In the genomic region with DNA sequence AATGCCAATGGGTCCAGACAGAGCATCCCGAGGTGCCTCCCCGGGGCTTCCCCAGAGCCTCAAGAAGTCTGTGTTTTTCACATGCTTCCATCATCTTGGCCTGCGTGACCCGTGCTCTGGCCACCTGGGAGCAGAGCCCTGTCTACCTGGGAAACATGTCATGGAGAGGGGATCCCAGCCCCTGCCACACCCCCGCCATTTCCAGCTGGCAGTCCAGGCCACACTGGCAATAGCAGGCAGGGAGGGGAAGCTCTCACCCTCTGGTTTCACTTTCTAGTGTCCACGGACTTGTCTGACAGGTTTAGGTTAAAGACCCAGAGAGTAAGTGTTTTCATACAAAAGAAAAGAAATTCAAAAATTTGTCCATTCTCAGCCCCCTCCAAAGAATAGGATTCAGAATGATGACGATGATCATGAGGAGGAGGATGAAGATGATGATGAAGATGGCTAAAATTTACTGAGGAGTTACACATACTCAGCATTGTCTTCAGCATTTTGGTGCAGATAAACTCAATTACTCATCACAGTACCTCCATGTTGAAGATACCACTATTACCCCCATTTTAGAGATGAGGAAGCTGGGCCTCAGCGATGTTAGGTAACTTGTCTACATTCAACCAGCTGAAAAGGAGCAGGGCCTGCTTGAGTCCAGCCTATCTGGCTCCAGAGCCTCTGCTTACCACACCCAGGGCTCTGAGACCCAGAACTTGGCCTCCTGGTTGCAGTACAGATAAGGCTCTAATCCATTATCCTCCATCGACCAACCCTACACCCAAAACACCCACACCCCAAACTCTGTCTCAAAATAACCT, we compare ENCODE assay signal across 15 cellular contexts. TPM values are rescaled to one million over a fixed set of nuclear protein-coding genes. Genes with fewer than 3 reads are reported as not detected.
DNase-seq lines count a peak whose midpoint lies in the region; ATAC-seq and TF ChIP-seq lines count a peak whose summit lies in the region.
"Had no signal": no experiment of that assay in that cellular context is flagged by ENCODE, and none has a peak within 500 bp of the region (broad histone marks: within the 10 kb centered on the region; RNA-seq: fewer than 3 reads in every experiment).

No MANE protein-coding gene starts in this region.

- TF ChIP-seq CTCF in colonic mucosa (IDR thresholded peaks at IDR 0.05) (no peak), mucosa of descending colon (IDR thresholded peaks at IDR 0.05) (no peak)

- no peaks in the 10 kb centered on the region for H3K27me3 ChIP-seq in HUES6 (ENCODE audit: control insufficient read depth, insufficient read depth, low read length)
- no peaks in the 10 kb centered on the region for H3K27me3 ChIP-seq in colonic mucosa

- H3K9ac ChIP-seq in HUES6 (ENCODE audit: low read length) (no peak overlapping the region), colonic mucosa (ENCODE audit: low read depth in 2 of 2, low read length in 2 of 2) (peak overlapping the region; percentile 26 to 35)

- DNase-seq in ACHN = peak; percentile 19
- peak; percentile 76 for DNase-seq in colonic mucosa
- DNase-seq in mucosa of descending colon = peak; percentile 68 to 74 (median 71)
- DNase-seq in stimulated activated CD4-positive, alpha-beta T cell treated with anti-CD3 and anti-CD28 coated beads, Interleukin-1b, Interleukin-23, amount 100 ng/mL, for 48 hours = no peak
- DNase-seq in NCI-H146 treated with DMSO at 0.1 percent for 48 hours (lab: John Stamatoyannopoulos, UW; ENCODE audit: unreplicated experiment) = no peak
- DNase-seq in cortex of kidney (lab: John Stamatoyannopoulos, UW) = no peak
- DNase-seq: activated CD8-positive, alpha-beta T cell treated with anti-CD3 and anti-CD28 coated beads, Interleukin-2, amount 10 ng/mL, durations not matched to agents 7 days and 5 days; activated naive CD4-positive, alpha-beta T cell treated with anti-CD3 and anti-CD28 coated beads, Interleukin-2, amount 10 ng/mL, durations not matched to agents 7 days and 5 days; foreskin fibroblast; NCI-H1436; psoas muscle; T-cell had no signal

- H3K4me1 ChIP-seq in HUES6 (ENCODE audit: control insufficient read depth, insufficient read depth, low read length) = peaks cover 30% of the 10 kb centered on the region
- H3K4me1 ChIP-seq in colonic mucosa = peaks cover 6% of the 10 kb centered on the region
- peaks cover 28% of the 10 kb centered on the region for H3K4me1 ChIP-seq in mucosa of descending colon (ENCODE audit: low read depth)
- H3K4me1 ChIP-seq: psoas muscle had no signal

- H3K9me3 ChIP-seq in HUES6 (ENCODE audit: control insufficient read depth, insufficient read depth, low read depth, low read length) = no peaks in the 10 kb centered on the region
- H3K9me3 ChIP-seq in colonic mucosa = no peaks in the 10 kb centered on the region
- H3K9me3 ChIP-seq in mucosa of descending colon = no peaks in the 10 kb centered on the region
- H3K9me3 ChIP-seq: psoas muscle, thoracic aorta had no signal

- 0 out of 2 replicates have a peak, but pooled peaks cover 5% of the 10 kb centered on the region for H3K36me3 ChIP-seq in HUES6 (ENCODE audit: control insufficient read depth, insufficient read depth, low read length)
- H3K36me3 ChIP-seq in colonic mucosa = no peaks in the 10 kb centered on the region
- no peaks in the 10 kb centered on the region for H3K36me3 ChIP-seq in mucosa of descending colon (ENCODE audit: low read depth)

- intact Hi-C loops in colonic mucosa (cut with DNase I) (no loop called here), mucosa of descending colon (cut with DNase I, micrococcal nuclease) (no loop called here)

- in situ Hi-C loops in ACHN (cut with HindIII; ENCODE audit: low pct_ligation_motif_present, low pct_unique_long_range_greater_than_20kb, low sequenced_read_pairs) = no loop called here

- H3K27ac ChIP-seq in HUES6 (ENCODE audit: low read depth, low read length) (peak overlapping the region; percentile 71; the same call in 1 of the 2 replicates), colonic mucosa (peak overlapping the region; percentile 56)
- H3K27ac ChIP-seq: psoas muscle, thoracic aorta had no signal

- H3K4me3 ChIP-seq in HUES6 (ENCODE audit: low read depth, low read length) = no peak overlapping the region
- H3K4me3 ChIP-seq in colonic mucosa = no peak overlapping the region
- no peak overlapping the region for H3K4me3 ChIP-seq in mucosa of descending colon
- H3K4me3 ChIP-seq: psoas muscle, thoracic aorta had no signal

- ATAC-seq in mucosa of descending colon = peak; percentile 34
- no peak for ATAC-seq in HG02759 (IDR thresholded peaks at IDR 0.05; ENCODE audit: unreplicated experiment)
- ATAC-seq: activated CD8-positive, alpha-beta T cell treated with anti-CD3 and anti-CD28 coated beads, Interleukin-2, amount 10 ng/mL, durations not matched to agents 7 days and 5 days; T-cell had no signal

RNA-seq across cellular contexts. Expression of a gene that starts 9.2 kb away (rescaled TPM):
- total RNA-seq in colonic mucosa = 10 to 100 TPM in 1 of 2 donors, 1 to 10 TPM in 1; 5.1 to 39.9 TPM
- 10 to 100 TPM; 20.7 to 41.6 (median 27.5) TPM for total RNA-seq in mucosa of descending colon

RNA-seq across cellular contexts. Expression of a gene that starts 24.5 kb away (rescaled TPM):
- total RNA-seq in colonic mucosa (10 to 100 TPM; 18.7 to 43.1 TPM), mucosa of descending colon (10 to 100 TPM; 29.3 to 41.9 (median 30.1) TPM)

RNA-seq across cellular contexts. Expression of a gene that starts 24.7 kb away (rescaled TPM):
- total RNA-seq in colonic mucosa (10 to 100 TPM; 68.0 to 68.1 TPM), mucosa of descending colon (10 to 100 TPM; 76.5 to 83.8 (median 76.9) TPM)

RNA-seq across cellular contexts. Expression of a gene that starts 54.8 kb away (rescaled TPM):
- 100 to 1,000 TPM; 210 to 462 TPM for total RNA-seq in colonic mucosa
- total RNA-seq in mucosa of descending colon = 1,000 to 10,000 TPM in 1 of 3 donors, 100 to 1,000 TPM in 2; 591 to 1,071 (median 660) TPM

Comparison
In these comparisons a context has a peak if more than half of its experiments do, and no peak if none do; other contexts are left out.
1. DNase-seq: peak in ACHN (single experiment), colonic mucosa (single experiment) and mucosa of descending colon (3 of 3); none in stimulated activated CD4-positive, alpha-beta T cell treated with anti-CD3 and anti-CD28 coated beads, Interleukin-1b, Interleukin-23, amount 100 ng/mL, for 48 hours (single experiment), NCI-H146 treated with DMSO at 0.1 percent for 48 hours (single experiment) and cortex of kidney (single experiment).